In genomic region chr4:141587897-141588296, GRCh38 we compare ENCODE assay signal across 30 cellular contexts. TPM values are rescaled to one million over a fixed set of nuclear protein-coding genes. Genes with fewer than 3 reads are reported as not detected.
A peak's percentile ranks its signal among the peaks of the same experiment; 100 is the strongest.
DNase-seq lines count a peak whose midpoint lies in the region; ATAC-seq and TF ChIP-seq lines count a peak whose summit lies in the region.
"Had no signal": no experiment of that assay in that cellular context is flagged by ENCODE, and none has a peak within 500 bp of the region (broad histone marks: within the 10 kb centered on the region; RNA-seq: fewer than 3 reads in every experiment).

No MANE protein-coding gene starts in this region.

- ATAC-seq in psoas muscle = no peak
- no peak for ATAC-seq in HG02852 (IDR thresholded peaks at IDR 0.05; ENCODE audit: unreplicated experiment)
- ATAC-seq: activated CD8-positive, alpha-beta T cell treated with anti-CD3 and anti-CD28 coated beads, Interleukin-2, amount 10 ng/mL, durations not matched to agents 7 days and 5 days; activated T-helper 17 cell treated with anti-CD3 and anti-CD28 coated beads, Interleukin-2, amount 50 U/mL, for 72 hours; right cardiac atrium; stimulated activated naive CD8-positive, alpha-beta T cell treated with anti-CD3 and anti-CD28 coated beads, Interleukin-15, Interleukin-2, amounts not matched to agents 100 U/mL and 50 U/mL, for 24 hours had no signal

- no peaks in the 10 kb centered on the region for H3K9me3 ChIP-seq in psoas muscle
- H3K9me3 ChIP-seq: testis had no signal

- no peak overlapping the region for H3K4me3 ChIP-seq in choroid plexus epithelial cell (ENCODE audit: low read depth, low read length)
- no peak overlapping the region for H3K4me3 ChIP-seq in psoas muscle
- H3K4me3 ChIP-seq: PC-9, testis had no signal

- WGBS in psoas muscle, 3 donors = 96 to 100% (median 97%) methylated on average over 1 of the region's 1 CpG

- H3K4me1 ChIP-seq in psoas muscle = no peaks in the 10 kb centered on the region
- H3K4me1 ChIP-seq: testis had no signal

- no peak overlapping the region for H3K27ac ChIP-seq in psoas muscle
- H3K27ac ChIP-seq: brain microvascular endothelial cell, C4-2B, PC-9, testis, VCaP had no signal

- TF ChIP-seq CTCF in choroid plexus epithelial cell (conservative IDR thresholded peaks at IDR 0.05; ENCODE audit: low read depth, low read length) (no peak), psoas muscle (IDR thresholded peaks at IDR 0.05) (no peak)

- H3K27me3 ChIP-seq in psoas muscle (ENCODE audit: insufficient read depth in 3 of 3, low read length in 2 of 3) = no peaks in the 10 kb centered on the region
- H3K27me3 ChIP-seq: brain microvascular endothelial cell, testis had no signal

- DNase-seq in ELR (ENCODE audit: low read depth) (peak; percentile 68), NCI-H226 (peak; percentile 56), choroid plexus epithelial cell (ENCODE audit: low read depth) (peak; percentile 41), iris pigment epithelial cell (ENCODE audit: low read depth) (peak; percentile 61), pons (ENCODE audit: low spot score) (no peak), DMS153 treated with DMSO at 0.1 percent for 48 hours (lab: John Stamatoyannopoulos, UW; ENCODE audit: unreplicated experiment) (no peak), psoas muscle (no peak)
- DNase-seq: activated CD4-positive, alpha-beta T cell treated with anti-CD3 and anti-CD28 coated beads for 4 hours; activated CD8-positive, alpha-beta T cell treated with anti-CD3 and anti-CD28 coated beads, Interleukin-2, amount 10 ng/mL, durations not matched to agents 7 days and 5 days; activated naive CD4-positive, alpha-beta T cell treated with anti-CD3 and anti-CD28 coated beads, Interleukin-2, amount 10 ng/mL, durations not matched to agents 7 days and 5 days; amniotic stem cell; brain microvascular endothelial cell; head of caudate nucleus; midbrain; naive B cell; NCI-H1105 treated with DMSO at 0.1 percent for 48 hours; NCI-H187 treated with DMSO at 0.1 percent for 48 hours; NCI-H2171 treated with DMSO at 0.1 percent for 48 hours; NCI-H524 treated with DMSO at 0.1 percent for 48 hours; PC-9; posterior cingulate gyrus; right cardiac atrium; SHP77; stimulated activated CD4-positive, alpha-beta T cell treated with anti-CD3 and anti-CD28 coated beads, Interleukin-2, amount 100 ng/mL, for 24 hours; stimulated activated naive CD8-positive, alpha-beta T cell treated with anti-CD3 and anti-CD28 coated beads, Interleukin-15, Interleukin-2, amounts not matched to agents 100 U/mL and 50 U/mL, for 24 hours; testis had no signal

- no peaks in the 10 kb centered on the region for H3K36me3 ChIP-seq in psoas muscle (ENCODE audit: insufficient read depth in 1 of 2, low read depth in 1 of 2)
- H3K36me3 ChIP-seq: brain microvascular endothelial cell had no signal

- intact Hi-C loops in psoas muscle (cut with DNase I) = no loop called here

RNA-seq across cellular contexts. Expression of gene IL15, which starts 48.5 kb away (rescaled TPM):
- 1 to 10 TPM; 1.4 to 2.4 (median 2.2) TPM for total RNA-seq in psoas muscle
- polyA plus RNA-seq in psoas muscle = 1 to 10 TPM; 1.8 to 3.0 (median 2.2) TPM

Comparison
In these comparisons a context has a peak if more than half of its experiments do, and no peak if none do; other contexts are left out.
1. DNase-seq: peak in ELR (single experiment), NCI-H226 (single experiment), choroid plexus epithelial cell (single experiment) and iris pigment epithelial cell (single experiment); none in pons (single experiment), DMS153 treated with DMSO at 0.1 percent for 48 hours (single experiment) and psoas muscle (0 of 2).